In the genomic region with DNA sequence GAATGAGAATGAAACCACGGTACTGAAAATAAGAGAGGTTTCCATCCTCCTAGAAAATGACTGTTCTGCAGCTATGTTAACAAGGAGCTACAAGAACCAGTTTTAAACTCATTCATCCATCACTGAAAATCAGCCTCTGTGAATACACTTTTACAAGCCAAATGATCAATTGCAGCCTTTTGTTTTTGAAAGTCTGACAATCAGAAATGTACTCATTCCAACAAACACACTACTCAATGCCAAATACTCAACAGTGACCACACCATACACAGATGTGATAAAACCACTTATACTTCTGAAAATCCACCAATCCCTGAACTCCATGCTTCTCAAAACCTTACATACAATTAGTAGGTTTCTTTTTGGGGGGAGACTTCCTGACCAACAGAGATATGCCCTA, we compare ENCODE assay signal across 16 cellular contexts.
DNase-seq lines count a peak whose midpoint lies in the region; FAIRE-seq and TF ChIP-seq lines count a peak whose summit lies in the region.
"Had no signal": no experiment of that assay in that cellular context is flagged by ENCODE, and none has a peak within 500 bp of the region (broad histone marks: within the 10 kb centered on the region; RNA-seq: fewer than 3 reads in every experiment).

No MANE protein-coding gene starts in this region.

- TF ChIP-seq EP300 in H1 (IDR thresholded peaks at IDR 0.05; ENCODE audit: borderline replicate concordance in 1 of 2, low read depth in 2 of 2, low read length in 2 of 2): no peak

- H4K91ac ChIP-seq in H1 (replicated peaks; ENCODE audit: insufficient read length, low read length): no peak overlapping the region

- 0 out of 2 replicates have a peak overlapping the region, but pooled peaks have one; percentile 27 for H2AFZ ChIP-seq in H1 (ENCODE audit: low read length)

- H4K5ac ChIP-seq in H1 (ENCODE audit: insufficient read length, low read depth, low read length): no peak overlapping the region

- FAIRE-seq in H1 (lab: Jason Lieb, UNC): no peak
- FAIRE-seq: GM18507, pancreas had no signal

- no peaks in the 10 kb centered on the region for H3K9me3 ChIP-seq in HUES6 (ENCODE audit: control insufficient read depth, insufficient read depth, low read depth, low read length)
- no peaks in the 10 kb centered on the region for H3K9me3 ChIP-seq in H1 (ENCODE audit: insufficient read depth in 2 of 2, low read depth in 1 of 2, low read length in 1 of 2)
- H3K9me3 ChIP-seq: left ventricle myocardium inferior, pancreas, tibial artery had no signal

- no peak overlapping the region; the same call in 1 of the 2 replicates for H2BK15ac ChIP-seq in H1 (ENCODE audit: low read length)

- POLR2A ChIA-PET in H1 (lab: Charles Lee; ENCODE audit: partially characterized antibody): interaction anchor here (1.0 to 2.1 kb wide), 2 partner anchors 9 to 15 kb away, joined by 5 to 7 read pairs; no protein-coding TSS in a partner anchor
- POLR2A ChIA-PET in activated CD4-positive, alpha-beta memory T cell treated with anti-CD3 and anti-CD28 coated beads for 36 hours (lab: Charles Lee): no interaction called here

- H2BK5ac ChIP-seq in H1 (ENCODE audit: low read depth, low read length): no peak overlapping the region

- no peak for TF ChIP-seq CTCF in H1 (IDR thresholded peaks at IDR 0.05; ENCODE audit: control extremely low read depth in 1 of 3, insufficient read depth in 1 of 3, low read depth in 1 of 3, low read length in 3 of 3)

- H2BK20ac ChIP-seq in H1 (ENCODE audit: low read length): no peak overlapping the region

- H3K27me3 Mint-ChIP-seq in activated CD4-positive, alpha-beta memory T cell treated with anti-CD3 and anti-CD28 coated beads for 36 hours: no peaks in the 10 kb centered on the region

- no peaks in the 10 kb centered on the region for H3K36me3 ChIP-seq in HUES6 (ENCODE audit: control insufficient read depth, insufficient read depth, low read length)
- no peaks in the 10 kb centered on the region for H3K36me3 ChIP-seq in H1 (ENCODE audit: control insufficient read depth in 2 of 4, insufficient read depth in 4 of 4, low read length in 3 of 4)
- H3K36me3 ChIP-seq: left ventricle myocardium inferior, pancreas, sigmoid colon, tibial artery had no signal

- H3K36me3 Mint-ChIP-seq in activated CD4-positive, alpha-beta memory T cell treated with anti-CD3 and anti-CD28 coated beads for 36 hours: no peaks in the 10 kb centered on the region

- H3K27ac ChIP-seq in HUES6 (ENCODE audit: low read depth, low read length): 0 out of 2 replicates have a peak overlapping the region, but pooled peaks have one; percentile 4
- H3K27ac ChIP-seq in H1 (ENCODE audit: low read depth, low read length): no peak overlapping the region
- H3K27ac ChIP-seq: left ventricle myocardium inferior, pancreas, sigmoid colon, tibial artery had no signal

- no peak overlapping the region; a peak in 1 of 4 replicates for H3K4me2 ChIP-seq in H1 (ENCODE audit: insufficient read depth in 1 of 2, low read depth in 2 of 2, low read length in 2 of 2)

- H3K9me3 Mint-ChIP-seq in activated CD4-positive, alpha-beta memory T cell treated with anti-CD3 and anti-CD28 coated beads for 36 hours: peaks cover 4% of the 10 kb centered on the region

- H3K18ac ChIP-seq in H1 (ENCODE audit: extremely low read depth, low read length): no peak overlapping the region

- H4K20me1 ChIP-seq in H1 (replicated peaks in 1 of 2; ENCODE audit: control insufficient read depth in 1 of 2, insufficient read depth in 2 of 2, low read length in 2 of 2): no peaks in the 10 kb centered on the region

- no peak overlapping the region for H2AK5ac ChIP-seq in H1 (ENCODE audit: low read depth, low read length)

- no peaks in the 10 kb centered on the region for H3K79me1 ChIP-seq in H1 (ENCODE audit: low read depth, low read length)

- no peak overlapping the region for H3K4me3 ChIP-seq in HUES6 (ENCODE audit: low read depth, low read length)
- no peak overlapping the region for H3K4me3 ChIP-seq in H1 (ENCODE audit: extremely low read depth in 1 of 4, insufficient read depth in 2 of 4, low read depth in 3 of 4, low read length in 4 of 4)
- H3K4me3 ChIP-seq: left ventricle myocardium inferior, pancreas, sigmoid colon, tibial artery had no signal

- no peaks in the 10 kb centered on the region for H3K23me2 ChIP-seq in H1 (ENCODE audit: low read depth, low read length)

- H2BK120ac ChIP-seq in H1 (replicated peaks; ENCODE audit: low read depth, low read length): peak overlapping the region; percentile 54

- CTCF ChIA-PET in H1 (lab: Charles Lee; ENCODE audit: partially characterized antibody): interaction anchor here (1.5 kb wide), 1 partner anchor 164 kb away, joined by 4 read pairs; no protein-coding TSS in a partner anchor
- CTCF ChIA-PET in activated CD4-positive, alpha-beta memory T cell treated with anti-CD3 and anti-CD28 coated beads for 36 hours (lab: Charles Lee): no interaction called here

- H3K27me3 ChIP-seq in HUES6 (ENCODE audit: control insufficient read depth, insufficient read depth, low read length): no peaks in the 10 kb centered on the region
- no peaks in the 10 kb centered on the region for H3K27me3 ChIP-seq in H1 (replicated peaks in 1 of 4; ENCODE audit: control insufficient read depth in 3 of 4, extremely low read depth in 1 of 4, insufficient read depth in 3 of 4, low read length in 3 of 4)
- H3K27me3 ChIP-seq: pancreas, sigmoid colon, tibial artery had no signal

- no peak overlapping the region for H4K8ac ChIP-seq in H1 (ENCODE audit: extremely low read depth, insufficient read depth, low read length)

- 0 out of 2 replicates have a peak overlapping the region, but pooled peaks have one; percentile 39 for H2BK12ac ChIP-seq in H1 (ENCODE audit: low read depth, low read length)

- no peak for TF ChIP-seq POLR2A in H1 (IDR thresholded peaks at IDR 0.05; ENCODE audit: control extremely low read depth in 1 of 2, low read depth in 2 of 2, low read length in 2 of 2)

- TF ChIP-seq RAD21 in H1 (IDR thresholded peaks at IDR 0.05 in 1 of 2, conservative IDR thresholded peaks at IDR 0.05 in 1 of 2; ENCODE audit: low read depth in 2 of 2, low read length in 2 of 2): no peak

- H3K9ac ChIP-seq in HUES6 (ENCODE audit: low read length) (no peak overlapping the region), H1 (replicated peaks in 1 of 4; ENCODE audit: extremely low read depth in 1 of 4, low read depth in 3 of 4, low read length in 3 of 4) (no peak overlapping the region)

- no peak overlapping the region for H3K4ac ChIP-seq in H1 (replicated peaks; ENCODE audit: insufficient read length, low read depth, low read length)

- no peaks in the 10 kb centered on the region for H3K79me2 ChIP-seq in H1 (ENCODE audit: control insufficient read depth in 1 of 2, insufficient read depth in 2 of 2, low read length in 2 of 2)

- DNase-seq in H1 (ENCODE audit: low read depth in 1 of 2, low spot score in 2 of 2) (no peak), kidney tubule cell (ENCODE audit: low spot score) (peak; percentile 10), T-helper 9 cell (no peak), NCI-H2107 treated with DMSO at 0.1 percent for 48 hours (lab: John Stamatoyannopoulos, UW; ENCODE audit: unreplicated experiment) (no peak), cortex of kidney (lab: John Stamatoyannopoulos, UW) (no peak)
- DNase-seq in activated CD4-positive, alpha-beta memory T cell treated with anti-CD3 and anti-CD28 coated beads for 36 hours: no peak
- DNase-seq: activated naive CD4-positive, alpha-beta T cell treated with anti-CD3 and anti-CD28 coated beads, Interleukin-2, amount 50 U/mL, for 16 hours; activated T-cell treated with anti-CD3 and anti-CD28 coated beads, Interleukin-2, amount 50 U/mL, for 72 hours; left ventricle myocardium inferior; NCI-H526 treated with DMSO at 0.1 percent for 48 hours; pancreas; sigmoid colon; stimulated activated naive CD8-positive, alpha-beta T cell treated with anti-CD3 and anti-CD28 coated beads, Interleukin-15, Interleukin-2, amounts not matched to agents 100 U/mL and 50 U/mL, for 24 hours; tibial artery had no signal

- WGBS in H1 (ENCODE audit: extremely low coverage in 1 of 2, insufficient coverage in 1 of 2, insufficient read length in 1 of 2, insufficient replicate concordance in 2 of 2, low coverage in 1 of 2, low lambda C conversion rate in 2 of 2, missing lambda C conversion rate in 1 of 2), 2 experiments: 94% methylated on average over 1 of the region's 1 CpG; no CpG with 5 or more reads in 1 of the 2 experiments

- H3K56ac ChIP-seq in H1 (replicated peaks; ENCODE audit: insufficient read length, low read depth, low read length): no peak overlapping the region

- H3K4me3 Mint-ChIP-seq in activated CD4-positive, alpha-beta memory T cell treated with anti-CD3 and anti-CD28 coated beads for 36 hours: no peak overlapping the region
- H3K4me3 Mint-ChIP-seq: activated T-cell treated with anti-CD3 and anti-CD28 coated beads, Interleukin-2, amount 50 U/mL, for 72 hours had no signal

- no peak overlapping the region for H3K23ac ChIP-seq in H1 (ENCODE audit: insufficient read length)

- no peaks in the 10 kb centered on the region for H3K4me1 Mint-ChIP-seq in activated CD4-positive, alpha-beta memory T cell treated with anti-CD3 and anti-CD28 coated beads for 36 hours (ENCODE audit: low read depth)

- H3K27ac Mint-ChIP-seq in activated CD4-positive, alpha-beta memory T cell treated with anti-CD3 and anti-CD28 coated beads for 36 hours: no peak overlapping the region
- H3K27ac Mint-ChIP-seq: activated T-cell treated with anti-CD3 and anti-CD28 coated beads, Interleukin-2, amount 50 U/mL, for 72 hours had no signal

- intact Hi-C loops in activated CD4-positive, alpha-beta memory T cell treated with anti-CD3 and anti-CD28 coated beads for 36 hours (cut with micrococcal nuclease): no loop called here

- H3K14ac ChIP-seq in H1 (ENCODE audit: insufficient read length): no peak overlapping the region

- H3K4me1 ChIP-seq in HUES6 (ENCODE audit: control insufficient read depth, insufficient read depth, low read length) (peaks cover 12% of the 10 kb centered on the region), H1 (replicated peaks in 1 of 4; ENCODE audit: control insufficient read depth in 3 of 4, insufficient read depth in 4 of 4, low read length in 3 of 4) (peaks cover 0 to 3% (median 0%) of the 10 kb centered on the region in 4 experiments; a peak in 2 of 7 replicates)
- H3K4me1 ChIP-seq: left ventricle myocardium inferior, sigmoid colon, tibial artery had no signal

TF ChIP-seq in H1, 55 proteins besides CTCF, POLR2A, EP300 and RAD21 (continues in another document):
- TF ChIP-seq CREB1 (IDR thresholded peaks at IDR 0.05) (no peak), YY1 (IDR thresholded peaks at IDR 0.05; ENCODE audit: low read depth, low read length) (no peak), SRF (IDR thresholded peaks at IDR 0.05; ENCODE audit: low read depth, low read length) (no peak), KDM1A (IDR thresholded peaks at IDR 0.05; ENCODE audit: borderline replicate concordance, low read length) (no peak), CBX5 (IDR thresholded peaks at IDR 0.05; ENCODE audit: low read depth, low read length) (no peak), TAF1 (IDR thresholded peaks at IDR 0.05; ENCODE audit: low read depth, low read length) (no peak), KDM5A (IDR thresholded peaks at IDR 0.05; ENCODE audit: low read length) (no peak), CEBPB (IDR thresholded peaks at IDR 0.05; ENCODE audit: low read depth, low read length) (no peak), JUN (IDR thresholded peaks at IDR 0.05; ENCODE audit: low read depth, low read length) (no peak)
